In the genomic region with DNA sequence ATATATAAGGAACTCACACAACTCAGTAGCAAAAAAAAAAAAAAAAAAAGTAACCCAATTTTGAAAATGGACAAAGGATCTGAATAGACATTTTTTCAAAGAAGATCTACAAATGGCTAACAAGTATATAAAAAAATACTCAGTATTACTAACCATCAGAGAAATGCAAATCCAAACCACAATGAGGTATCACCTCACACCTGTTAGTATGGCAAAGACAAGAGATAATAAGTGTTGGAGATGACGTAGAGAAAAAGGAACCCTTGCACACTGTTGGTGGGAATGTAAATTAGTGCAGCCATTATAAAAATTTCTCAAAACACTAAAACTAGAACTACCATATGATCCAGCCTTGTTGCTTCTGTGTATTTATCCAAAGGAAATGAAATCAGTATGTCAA, we compare ENCODE assay signal across 17 cellular contexts. TPM values are rescaled to one million over a fixed set of nuclear protein-coding genes. Genes with fewer than 3 reads are reported as not detected.
DNase-seq lines count a peak whose midpoint lies in the region; ATAC-seq and TF ChIP-seq lines count a peak whose summit lies in the region.
"Had no signal": no experiment of that assay in that cellular context is flagged by ENCODE, and none has a peak within 500 bp of the region (broad histone marks: within the 10 kb centered on the region; RNA-seq: fewer than 3 reads in every experiment).

No MANE protein-coding gene starts in this region.

- intact Hi-C loops in Right ventricle myocardium superior (cut with DNase I), result no loop called here
- intact Hi-C loops in mucosa of descending colon (cut with DNase I, micrococcal nuclease), result no loop called here

- H3K9me3 ChIP-seq in mucosa of descending colon, result no peaks in the 10 kb centered on the region
- H3K9me3 ChIP-seq: tibial nerve had no signal

- H3K36me3 ChIP-seq in mucosa of descending colon (ENCODE audit: low read depth), result no peaks in the 10 kb centered on the region
- H3K36me3 ChIP-seq: tibial nerve had no signal

- peak overlapping the region; percentile 63 for H3K27ac ChIP-seq in substantia nigra (ENCODE audit: low read depth, low read length, poor library complexity, severe bottlenecking)
- H3K27ac ChIP-seq: PC-9, tibial nerve had no signal

- no peak overlapping the region for H3K4me3 ChIP-seq in mucosa of descending colon
- H3K4me3 ChIP-seq: GM23338, PC-9, tibial nerve had no signal

- peaks cover 9% of the 10 kb centered on the region for H3K4me1 ChIP-seq in mucosa of descending colon (ENCODE audit: low read depth)

- DNase-seq in substantia nigra (lab: John Stamatoyannopoulos, UW) (no peak), Right ventricle myocardium superior (no peak), mucosa of descending colon (no peak), NCI-H82 treated with DMSO at 0.1 percent for 48 hours (lab: John Stamatoyannopoulos, UW; ENCODE audit: unreplicated experiment) (no peak), NCI-H2171 treated with DMSO at 0.1 percent for 48 hours (lab: John Stamatoyannopoulos, UW) (no peak)
- DNase-seq: activated CD4-positive, alpha-beta T cell treated with anti-CD3 and anti-CD28 coated beads, Interleukin-2, amount 50 U/mL, for 48 hours; DMS53; foreskin melanocyte; left ventricle myocardium superior; NCI-H1930; PC-9; stimulated activated CD4-positive, alpha-beta T cell treated with anti-CD3 and anti-CD28 coated beads, Interleukin-4, amount 100 ng/mL, for 4 hours had no signal

- ATAC-seq in GM19351 (IDR thresholded peaks at IDR 0.05; ENCODE audit: unreplicated experiment) (peak; percentile 86), HG02798 (IDR thresholded peaks at IDR 0.05; ENCODE audit: poor library complexity, unreplicated experiment) (peak; percentile 79), HG03439 (IDR thresholded peaks at IDR 0.05; ENCODE audit: unreplicated experiment) (peak; percentile 79), Right ventricle myocardium superior (ENCODE audit: poor library complexity) (no peak), mucosa of descending colon (no peak)
- ATAC-seq: GM23338, left ventricle myocardium superior had no signal

- no peak for TF ChIP-seq CTCF in mucosa of descending colon (IDR thresholded peaks at IDR 0.05)

RNA-seq across cellular contexts. Expression of gene CNDP1, which starts 5.8 kb away (rescaled TPM):
- total RNA-seq in Right ventricle myocardium superior, result not detected
- under 1 TPM; 0.19 to 0.32 (median 0.19) TPM for total RNA-seq in mucosa of descending colon
- total RNA-seq: left ventricle myocardium superior, PC-9 had no signal

RNA-seq across cellular contexts. Expression of gene CNDP2, which starts 32.3 kb away (rescaled TPM):
- total RNA-seq in Right ventricle myocardium superior (54.5 TPM), mucosa of descending colon (100 to 1,000 TPM; 148 to 263 (median 244) TPM)

Comparison
In these comparisons a context has a peak if more than half of its experiments do, and no peak if none do; other contexts are left out.
1. ATAC-seq: peak in GM19351 (single experiment), HG02798 (single experiment) and HG03439 (single experiment); none in Right ventricle myocardium superior (single experiment) and mucosa of descending colon (single experiment).